ENCODE assay signal across 1 cellular context in genomic region chr10:50550291-50550839, GRCh38.
TF ChIP-seq lines count a peak whose summit lies in the region.

No MANE protein-coding gene starts in this region.

TF ChIP-seq in K562, 482 proteins besides CTCF, POLR2A, EP300 and RAD21 (continued from another document and continues in another):
- TF ChIP-seq OTX1 (CRISPR knock-in tag; IDR thresholded peaks at IDR 0.05) (0 out of 2 replicates have a peak, but pooled peaks have one; percentile 38), PRMT5 (CRISPR knock-in tag; IDR thresholded peaks at IDR 0.05) (no peak), SIX5 (IDR thresholded peaks at IDR 0.05; ENCODE audit: borderline replicate concordance in 1 of 2, insufficient read depth in 1 of 2, low read depth in 1 of 2, low read length in 2 of 2) (no peak; a peak in 1 of 4 replicates), STAT5B (CRISPR knock-in tag; IDR thresholded peaks at IDR 0.05) (no peak), ETV1 (tag; conservative IDR thresholded peaks at IDR 0.05; ENCODE audit: low read depth) (peak; percentile 94), ZBTB7A (IDR thresholded peaks at IDR 0.05; ENCODE audit: borderline replicate concordance, control insufficient read depth, low read depth, low read length) (no peak), SMARCE1 (IDR thresholded peaks at IDR 0.05) (peak; percentile 99), SMAD3 (CRISPR knock-in tag; conservative IDR thresholded peaks at IDR 0.05) (peak; percentile 91), HCFC1 (IDR thresholded peaks at IDR 0.05; ENCODE audit: low read depth, low read length) (0 out of 2 replicates have a peak, but pooled peaks have one; percentile 12), L3MBTL2 (IDR thresholded peaks at IDR 0.05) (peak; percentile 43; the same call in 1 of the 2 replicates), ARID3B (CRISPR knock-in tag; IDR thresholded peaks at IDR 0.05; ENCODE audit: borderline replicate concordance) (no peak), HMGXB4 (CRISPR knock-in tag; IDR thresholded peaks at IDR 0.05) (no peak), ATF7 (IDR thresholded peaks at IDR 0.05) (peak; percentile 93), EP400 (IDR thresholded peaks at IDR 0.05) (peak; percentile 79; the same call in 1 of the 2 replicates), HINFP (tag; conservative IDR thresholded peaks at IDR 0.05; ENCODE audit: low read depth) (no peak), ZNF444 (CRISPR knock-in tag; IDR thresholded peaks at IDR 0.05) (no peak), NFATC3 (IDR thresholded peaks at IDR 0.05) (peak; percentile 88), GATAD2B (IDR thresholded peaks at IDR 0.05; ENCODE audit: borderline replicate concordance) (peak; percentile 65), CREB3 (tag; conservative IDR thresholded peaks at IDR 0.05; ENCODE audit: low read depth) (peak; percentile 90; the same call in 1 of the 2 replicates), SMAD1 (IDR thresholded peaks at IDR 0.05; ENCODE audit: low read depth, low read length, partially characterized antibody) (peak; percentile 90), TCF7L2 (IDR thresholded peaks at IDR 0.05; ENCODE audit: low read depth, low read length) (no peak), ZFPM2 (CRISPR knock-in tag; IDR thresholded peaks at IDR 0.05) (no peak), PML (IDR thresholded peaks at IDR 0.05; ENCODE audit: low read length) (peak; percentile 100), KAT8 (IDR thresholded peaks at IDR 0.05; ENCODE audit: low read depth) (peak; percentile 38; the same call in 1 of the 2 replicates), GATA2 (CRISPR knock-in tag; IDR thresholded peaks at IDR 0.05) (peak; percentile 99), RFX1 (IDR thresholded peaks at IDR 0.05) (no peak), SMARCA5 (IDR thresholded peaks at IDR 0.05) (peak; percentile 70), ZNF695 (CRISPR knock-in tag; IDR thresholded peaks at IDR 0.05) (no peak), TOE1 (IDR thresholded peaks at IDR 0.05; ENCODE audit: borderline replicate concordance) (peak; percentile 87; the same call in 1 of the 2 replicates), TOE1 (CRISPR knock-in tag; IDR thresholded peaks at IDR 0.05; ENCODE audit: borderline replicate concordance, low read depth) (no peak), NCOA1 (IDR thresholded peaks at IDR 0.05; ENCODE audit: low read depth) (peak; percentile 97), ELF4 (CRISPR knock-in tag; IDR thresholded peaks at IDR 0.05) (peak; percentile 96), GTF2A2 (tag; IDR thresholded peaks at IDR 0.05) (no peak), CHAMP1 (IDR thresholded peaks at IDR 0.05) (peak; percentile 99), MAFG (tag; conservative IDR thresholded peaks at IDR 0.05) (peak; percentile 90), SIN3A (IDR thresholded peaks at IDR 0.05; ENCODE audit: borderline replicate concordance in 2 of 2, control insufficient read depth in 1 of 2, low read depth in 2 of 2, low read length in 2 of 2) (0 out of 4 replicates have a peak, but pooled peaks of 1 of the 2 experiments have one; percentile 51), ZSCAN29 (IDR thresholded peaks at IDR 0.05) (0 out of 2 replicates have a peak, but pooled peaks have one; percentile 49), BCLAF1 (IDR thresholded peaks at IDR 0.05; ENCODE audit: borderline replicate concordance in 1 of 2, control insufficient read depth in 1 of 2, low read depth in 2 of 2, low read length in 1 of 2) (peak in 1 of 2 experiments; percentile 89; a peak in 1 of 4 replicates)
- TF ChIP-seq, protein P1, sequence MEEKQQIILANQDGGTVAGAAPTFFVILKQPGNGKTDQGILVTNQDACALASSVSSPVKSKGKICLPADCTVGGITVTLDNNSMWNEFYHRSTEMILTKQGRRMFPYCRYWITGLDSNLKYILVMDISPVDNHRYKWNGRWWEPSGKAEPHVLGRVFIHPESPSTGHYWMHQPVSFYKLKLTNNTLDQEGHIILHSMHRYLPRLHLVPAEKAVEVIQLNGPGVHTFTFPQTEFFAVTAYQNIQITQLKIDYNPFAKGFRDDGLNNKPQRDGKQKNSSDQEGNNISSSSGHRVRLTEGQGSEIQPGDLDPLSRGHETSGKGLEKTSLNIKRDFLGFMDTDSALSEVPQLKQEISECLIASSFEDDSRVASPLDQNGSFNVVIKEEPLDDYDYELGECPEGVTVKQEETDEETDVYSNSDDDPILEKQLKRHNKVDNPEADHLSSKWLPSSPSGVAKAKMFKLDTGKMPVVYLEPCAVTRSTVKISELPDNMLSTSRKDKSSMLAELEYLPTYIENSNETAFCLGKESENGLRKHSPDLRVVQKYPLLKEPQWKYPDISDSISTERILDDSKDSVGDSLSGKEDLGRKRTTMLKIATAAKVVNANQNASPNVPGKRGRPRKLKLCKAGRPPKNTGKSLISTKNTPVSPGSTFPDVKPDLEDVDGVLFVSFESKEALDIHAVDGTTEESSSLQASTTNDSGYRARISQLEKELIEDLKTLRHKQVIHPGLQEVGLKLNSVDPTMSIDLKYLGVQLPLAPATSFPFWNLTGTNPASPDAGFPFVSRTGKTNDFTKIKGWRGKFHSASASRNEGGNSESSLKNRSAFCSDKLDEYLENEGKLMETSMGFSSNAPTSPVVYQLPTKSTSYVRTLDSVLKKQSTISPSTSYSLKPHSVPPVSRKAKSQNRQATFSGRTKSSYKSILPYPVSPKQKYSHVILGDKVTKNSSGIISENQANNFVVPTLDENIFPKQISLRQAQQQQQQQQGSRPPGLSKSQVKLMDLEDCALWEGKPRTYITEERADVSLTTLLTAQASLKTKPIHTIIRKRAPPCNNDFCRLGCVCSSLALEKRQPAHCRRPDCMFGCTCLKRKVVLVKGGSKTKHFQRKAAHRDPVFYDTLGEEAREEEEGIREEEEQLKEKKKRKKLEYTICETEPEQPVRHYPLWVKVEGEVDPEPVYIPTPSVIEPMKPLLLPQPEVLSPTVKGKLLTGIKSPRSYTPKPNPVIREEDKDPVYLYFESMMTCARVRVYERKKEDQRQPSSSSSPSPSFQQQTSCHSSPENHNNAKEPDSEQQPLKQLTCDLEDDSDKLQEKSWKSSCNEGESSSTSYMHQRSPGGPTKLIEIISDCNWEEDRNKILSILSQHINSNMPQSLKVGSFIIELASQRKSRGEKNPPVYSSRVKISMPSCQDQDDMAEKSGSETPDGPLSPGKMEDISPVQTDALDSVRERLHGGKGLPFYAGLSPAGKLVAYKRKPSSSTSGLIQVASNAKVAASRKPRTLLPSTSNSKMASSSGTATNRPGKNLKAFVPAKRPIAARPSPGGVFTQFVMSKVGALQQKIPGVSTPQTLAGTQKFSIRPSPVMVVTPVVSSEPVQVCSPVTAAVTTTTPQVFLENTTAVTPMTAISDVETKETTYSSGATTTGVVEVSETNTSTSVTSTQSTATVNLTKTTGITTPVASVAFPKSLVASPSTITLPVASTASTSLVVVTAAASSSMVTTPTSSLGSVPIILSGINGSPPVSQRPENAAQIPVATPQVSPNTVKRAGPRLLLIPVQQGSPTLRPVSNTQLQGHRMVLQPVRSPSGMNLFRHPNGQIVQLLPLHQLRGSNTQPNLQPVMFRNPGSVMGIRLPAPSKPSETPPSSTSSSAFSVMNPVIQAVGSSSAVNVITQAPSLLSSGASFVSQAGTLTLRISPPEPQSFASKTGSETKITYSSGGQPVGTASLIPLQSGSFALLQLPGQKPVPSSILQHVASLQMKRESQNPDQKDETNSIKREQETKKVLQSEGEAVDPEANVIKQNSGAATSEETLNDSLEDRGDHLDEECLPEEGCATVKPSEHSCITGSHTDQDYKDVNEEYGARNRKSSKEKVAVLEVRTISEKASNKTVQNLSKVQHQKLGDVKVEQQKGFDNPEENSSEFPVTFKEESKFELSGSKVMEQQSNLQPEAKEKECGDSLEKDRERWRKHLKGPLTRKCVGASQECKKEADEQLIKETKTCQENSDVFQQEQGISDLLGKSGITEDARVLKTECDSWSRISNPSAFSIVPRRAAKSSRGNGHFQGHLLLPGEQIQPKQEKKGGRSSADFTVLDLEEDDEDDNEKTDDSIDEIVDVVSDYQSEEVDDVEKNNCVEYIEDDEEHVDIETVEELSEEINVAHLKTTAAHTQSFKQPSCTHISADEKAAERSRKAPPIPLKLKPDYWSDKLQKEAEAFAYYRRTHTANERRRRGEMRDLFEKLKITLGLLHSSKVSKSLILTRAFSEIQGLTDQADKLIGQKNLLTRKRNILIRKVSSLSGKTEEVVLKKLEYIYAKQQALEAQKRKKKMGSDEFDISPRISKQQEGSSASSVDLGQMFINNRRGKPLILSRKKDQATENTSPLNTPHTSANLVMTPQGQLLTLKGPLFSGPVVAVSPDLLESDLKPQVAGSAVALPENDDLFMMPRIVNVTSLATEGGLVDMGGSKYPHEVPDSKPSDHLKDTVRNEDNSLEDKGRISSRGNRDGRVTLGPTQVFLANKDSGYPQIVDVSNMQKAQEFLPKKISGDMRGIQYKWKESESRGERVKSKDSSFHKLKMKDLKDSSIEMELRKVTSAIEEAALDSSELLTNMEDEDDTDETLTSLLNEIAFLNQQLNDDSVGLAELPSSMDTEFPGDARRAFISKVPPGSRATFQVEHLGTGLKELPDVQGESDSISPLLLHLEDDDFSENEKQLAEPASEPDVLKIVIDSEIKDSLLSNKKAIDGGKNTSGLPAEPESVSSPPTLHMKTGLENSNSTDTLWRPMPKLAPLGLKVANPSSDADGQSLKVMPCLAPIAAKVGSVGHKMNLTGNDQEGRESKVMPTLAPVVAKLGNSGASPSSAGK (IDR thresholded peaks at IDR 0.05), result no peak
